38 cellular contexts compared by ENCODE assay signal in the genomic region with DNA sequence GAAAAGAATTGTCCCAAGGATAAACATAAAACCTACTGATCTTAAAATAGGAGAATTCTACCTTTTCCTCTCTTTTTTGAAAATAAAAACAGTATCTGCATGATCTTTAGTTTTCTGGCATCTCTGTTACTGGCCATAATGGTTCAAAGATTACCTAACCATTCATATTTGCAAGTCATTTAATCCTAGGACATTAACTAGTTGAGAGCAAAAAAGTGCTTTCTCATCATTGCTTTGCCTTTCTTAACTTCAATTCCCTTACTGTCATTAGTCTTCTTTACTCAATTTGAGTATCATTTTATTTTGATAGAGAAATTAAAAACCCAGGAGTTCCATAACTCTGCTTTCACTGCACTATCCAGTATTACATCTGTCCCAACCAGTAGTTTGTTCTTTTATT.
"Had no signal": no experiment of that assay in that cellular context is flagged by ENCODE, and none has a peak within 500 bp of the region (broad histone marks: within the 10 kb centered on the region; RNA-seq: fewer than 3 reads in every experiment).

No MANE protein-coding gene starts in this region.

- H3K4me1 Mint-ChIP-seq: activated B cell treated with CpG ODN at 0.5 μM for 24 hours; activated CD4-positive, alpha-beta T cell treated with anti-CD3 and anti-CD28 coated beads, Interleukin-2, amount 10 ng/mL, durations not matched to agents 24 days and 14 days had no signal

- H3K9me3 ChIP-seq: ascending aorta had no signal

- FAIRE-seq: bronchial epithelial cell, TTC549 had no signal

- H3K4me3 ChIP-seq: adrenal gland, ascending aorta, cardiac muscle cell had no signal

- H3K36me3 ChIP-seq: adrenal gland, ascending aorta, cardiac muscle cell had no signal

- H3K27ac ChIP-seq: adrenal gland, ascending aorta, cardiac muscle cell, VCaP had no signal

- ATAC-seq: activated CD8-positive, alpha-beta T cell treated with anti-CD3 and anti-CD28 coated beads for 36 hours; activated naive CD4-positive, alpha-beta T cell treated with anti-CD3 and anti-CD28 coated beads, Interleukin-2, amount 50 U/mL, for 72 hours; activated T-cell treated with anti-CD3 and anti-CD28 coated beads, Interleukin-2, amount 50 U/mL, for 4 hours; activated T-cell treated with anti-CD3 and anti-CD28 coated beads, Interleukin-2, amount 50 U/mL, for 72 hours; activated T-helper 17 cell treated with anti-CD3 and anti-CD28 coated beads, Interleukin-2, amount 50 U/mL, for 72 hours had no signal

- H3K27me3 ChIP-seq: adrenal gland, ascending aorta, cardiac muscle cell had no signal

- H3K4me3 Mint-ChIP-seq: activated B cell treated with CpG ODN at 0.5 μM for 24 hours; activated CD4-positive, alpha-beta memory T cell treated with anti-CD3 and anti-CD28 coated beads for 36 hours; activated CD4-positive, alpha-beta T cell treated with anti-CD3 and anti-CD28 coated beads, Interleukin-2, amount 10 ng/mL, durations not matched to agents 24 days and 14 days; activated CD8-positive, alpha-beta T cell treated with anti-CD3 and anti-CD28 coated beads for 36 hours; activated naive CD4-positive, alpha-beta T cell treated with anti-CD3 and anti-CD28 coated beads for 36 hours; activated naive CD8-positive, alpha-beta T cell treated with anti-CD3 and anti-CD28 coated beads for 36 hours; activated T-cell treated with anti-CD3 and anti-CD28 coated beads, Interleukin-2, amount 50 U/mL, for 4 hours; activated T-cell treated with anti-CD3 and anti-CD28 coated beads, Interleukin-2, amount 50 U/mL, for 72 hours; activated T-helper 1 cell treated with anti-CD3 and anti-CD28 coated beads, Interleukin-12 subunit alpha, Interleukin-12 subunit beta, Interleukin-2, Interleukin-4 antibody, amounts not matched to agents 30 ng/mL and 10 ng/mL and 1 ng/mL, durations not matched to agents 14 hours and 24 hours and 36 hours; activated T-helper 17 cell treated with anti-CD3 and anti-CD28 coated beads, Interleukin-2, amount 50 U/mL, for 72 hours; brain; central memory CD8-positive, alpha-beta T cell; T-helper 1 cell treated with Interleukin-12 subunit alpha and Interleukin-12 subunit beta and Interleukin-4 antibody, amounts not matched to agents 30 μg/mL and 1 μg/mL, for 36 hours; T-helper 2 cell treated with Interferon-gamma antibody and Interleukin-4, amounts not matched to agents 5 μg/mL and 100 μg/mL, for 36 hours had no signal

- H3K4me1 ChIP-seq: ascending aorta had no signal

- H3K27me3 Mint-ChIP-seq: activated B cell treated with CpG ODN at 0.5 μM for 24 hours; activated CD4-positive, alpha-beta memory T cell treated with anti-CD3 and anti-CD28 coated beads for 36 hours; activated CD4-positive, alpha-beta T cell treated with anti-CD3 and anti-CD28 coated beads, Interleukin-2, amount 10 ng/mL, durations not matched to agents 24 days and 14 days; activated CD8-positive, alpha-beta T cell treated with anti-CD3 and anti-CD28 coated beads for 36 hours; activated naive CD8-positive, alpha-beta T cell treated with anti-CD3 and anti-CD28 coated beads for 36 hours; activated T-helper 17 cell treated with anti-CD3 and anti-CD28 coated beads, Interleukin-2, amount 50 U/mL, for 72 hours; brain; central memory CD8-positive, alpha-beta T cell had no signal

- H3K27ac Mint-ChIP-seq: activated B cell treated with CpG ODN at 0.5 μM for 24 hours; activated CD4-positive, alpha-beta memory T cell treated with anti-CD3 and anti-CD28 coated beads for 36 hours; activated CD4-positive, alpha-beta T cell treated with anti-CD3 and anti-CD28 coated beads, Interleukin-2, amount 10 ng/mL, durations not matched to agents 24 days and 14 days; activated CD8-positive, alpha-beta T cell treated with anti-CD3 and anti-CD28 coated beads for 36 hours; activated naive CD4-positive, alpha-beta T cell treated with anti-CD3 and anti-CD28 coated beads for 36 hours; activated naive CD8-positive, alpha-beta T cell treated with anti-CD3 and anti-CD28 coated beads for 36 hours; activated T-cell treated with anti-CD3 and anti-CD28 coated beads, Interleukin-2, amount 50 U/mL, for 72 hours; activated T-helper 1 cell treated with anti-CD3 and anti-CD28 coated beads, Interleukin-12 subunit alpha, Interleukin-12 subunit beta, Interleukin-2, Interleukin-4 antibody, amounts not matched to agents 30 ng/mL and 10 ng/mL and 1 ng/mL, durations not matched to agents 14 hours and 24 hours and 36 hours; activated T-helper 17 cell treated with anti-CD3 and anti-CD28 coated beads, Interleukin-2, amount 50 U/mL, for 72 hours; T-helper 1 cell treated with Interleukin-12 subunit alpha and Interleukin-12 subunit beta and Interleukin-4 antibody, amounts not matched to agents 30 μg/mL and 1 μg/mL, for 36 hours; T-helper 2 cell treated with Interferon-gamma antibody and Interleukin-4, amounts not matched to agents 5 μg/mL and 100 μg/mL, for 36 hours had no signal

- H3K36me3 Mint-ChIP-seq: activated CD4-positive, alpha-beta memory T cell treated with anti-CD3 and anti-CD28 coated beads for 36 hours had no signal

- DNase-seq: activated B cell treated with CpG ODN at 0.5 μM for 24 hours; activated CD4-positive, alpha-beta memory T cell treated with anti-CD3 and anti-CD28 coated beads for 36 hours; activated CD4-positive, alpha-beta T cell treated with anti-CD3 and anti-CD28 coated beads for 4 hours; activated CD4-positive, alpha-beta T cell treated with anti-CD3 and anti-CD28 coated beads, Interleukin-2, amount 10 ng/mL, durations not matched to agents 24 days and 14 days; activated CD4-positive, alpha-beta T cell treated with anti-CD3 and anti-CD28 coated beads, Interleukin-2, amount 50 U/mL, for 1 hour; activated CD4-positive, alpha-beta T cell treated with anti-CD3 and anti-CD28 coated beads, Interleukin-2, amount 50 U/mL, for 4 hours; activated CD4-positive, CD25-positive, alpha-beta regulatory T cell treated with anti-CD3 and anti-CD28 coated beads, Interleukin-2, amount 50 U/mL, for 72 hours; activated CD8-positive, alpha-beta memory T cell treated with anti-CD3 and anti-CD28 coated beads, Interleukin-2, amount 50 U/mL, for 4 hours; activated CD8-positive, alpha-beta T cell treated with anti-CD3 and anti-CD28 coated beads for 36 hours; activated effector memory CD4-positive, alpha-beta T cell treated with anti-CD3 and anti-CD28 coated beads, Interleukin-2, amount 50 U/mL, for 16 hours; activated gamma-delta T cell treated with Interleukin-2 at 50 U/mL for 16 hours; activated naive CD4-positive, alpha-beta T cell; activated naive CD4-positive, alpha-beta T cell treated with anti-CD3 and anti-CD28 coated beads for 36 hours; activated naive CD4-positive, alpha-beta T cell treated with anti-CD3 and anti-CD28 coated beads, Interleukin-2, amount 50 U/mL, for 16 hours; activated naive CD8-positive, alpha-beta T cell treated with anti-CD3 and anti-CD28 coated beads for 36 hours; activated T-cell treated with anti-CD3 and anti-CD28 coated beads for 4 hours; activated T-cell treated with anti-CD3 and anti-CD28 coated beads, Interleukin-2, amount 50 U/mL, for 1 hour; activated T-cell treated with anti-CD3 and anti-CD28 coated beads, Interleukin-2, amount 50 U/mL, for 4 hours; activated T-cell treated with anti-CD3 and anti-CD28 coated beads, Interleukin-2, amount 50 U/mL, for 72 hours; adrenal gland; amniotic stem cell; caudate nucleus; cerebellar nuclear complex; T-helper 1 cell; T-helper 2 cell; T-helper 9 cell had no signal

- H3K9me3 Mint-ChIP-seq: activated B cell treated with CpG ODN at 0.5 μM for 24 hours; activated CD4-positive, alpha-beta memory T cell treated with anti-CD3 and anti-CD28 coated beads for 36 hours; activated CD4-positive, alpha-beta T cell treated with anti-CD3 and anti-CD28 coated beads, Interleukin-2, amount 10 ng/mL, durations not matched to agents 24 days and 14 days; activated CD8-positive, alpha-beta T cell treated with anti-CD3 and anti-CD28 coated beads for 36 hours; activated naive CD4-positive, alpha-beta T cell treated with anti-CD3 and anti-CD28 coated beads for 36 hours; activated naive CD4-positive, alpha-beta T cell treated with anti-CD3 and anti-CD28 coated beads, Interleukin-2, amount 50 U/mL, for 72 hours; activated naive CD8-positive, alpha-beta T cell treated with anti-CD3 and anti-CD28 coated beads for 36 hours; activated T-cell treated with anti-CD3 and anti-CD28 coated beads, Interleukin-2, amount 50 U/mL, for 4 hours; activated T-cell treated with anti-CD3 and anti-CD28 coated beads, Interleukin-2, amount 50 U/mL, for 72 hours; activated T-helper 1 cell treated with anti-CD3 and anti-CD28 coated beads, Interleukin-12 subunit alpha, Interleukin-12 subunit beta, Interleukin-2, Interleukin-4 antibody, amounts not matched to agents 30 ng/mL and 10 ng/mL and 1 ng/mL, durations not matched to agents 14 hours and 24 hours and 36 hours; activated T-helper 17 cell treated with anti-CD3 and anti-CD28 coated beads, Interleukin-2, amount 50 U/mL, for 72 hours; central memory CD8-positive, alpha-beta T cell; T-helper 1 cell treated with Interleukin-12 subunit alpha and Interleukin-12 subunit beta and Interleukin-4 antibody, amounts not matched to agents 30 μg/mL and 1 μg/mL, for 36 hours; T-helper 2 cell treated with Interferon-gamma antibody and Interleukin-4, amounts not matched to agents 5 μg/mL and 100 μg/mL, for 36 hours had no signal
